Comparison of ENCODE assay signal across 8 cellular contexts in genomic region chr5:91219141-91219802, GRCh38.
DNase-seq lines count a peak whose midpoint lies in the region; ATAC-seq and TF ChIP-seq lines count a peak whose summit lies in the region.

No MANE protein-coding gene starts in this region.

- DNase-seq in GM04504 (ENCODE audit: low read depth): peak; percentile 30
- DNase-seq in RWPE1 (ENCODE audit: low spot score): peak; percentile 73
- DNase-seq in heart right ventricle: peak in 1 of 2 donors; percentile 20
- no peak for DNase-seq in cerebellum (ENCODE audit: low spot score)
- no peak for DNase-seq in NCI-H1048 (lab: John Stamatoyannopoulos, UW)

- H3K36me3 ChIP-seq in heart right ventricle (no peaks in the 10 kb centered on the region), skeletal muscle tissue (ENCODE audit: control insufficient read depth in 3 of 3, insufficient read depth in 3 of 3, low read length in 3 of 3) (no peaks in the 10 kb centered on the region)

- H3K4me1 ChIP-seq in heart right ventricle (peaks cover 0 to 21% (median 0%) of the 10 kb centered on the region in 9 donors), skeletal muscle tissue (ENCODE audit: control insufficient read depth in 3 of 3, insufficient read depth in 3 of 3, low read length in 3 of 3) (no peaks in the 10 kb centered on the region)

- 73 to 82% methylated on average over 4 of the region's 4 CpGs for WGBS in heart right ventricle, 2 donors

- POLR2A ChIA-PET in RWPE1 (lab: Yijun Ruan, JAX; ENCODE audit: low non-redundant PET): interaction anchor here (0.8 kb wide), 1 partner anchor 164 kb away, joined by 4 read pairs; the partner anchor contains the start of gene ARRDC3

- H3K4me3 ChIP-seq in heart right ventricle: no peak overlapping the region
- no peak overlapping the region for H3K4me3 ChIP-seq in skeletal muscle tissue (ENCODE audit: low read length in 3 of 3)

- no peak overlapping the region for H3K9ac ChIP-seq in skeletal muscle tissue (ENCODE audit: low read depth in 1 of 3, low read length in 3 of 3)

- TF ChIP-seq CTCF in RWPE1 (conservative IDR thresholded peaks at IDR 0.05; ENCODE audit: low read depth): no peak
- TF ChIP-seq CTCF in heart right ventricle (IDR thresholded peaks at IDR 0.05): no peak

- intact Hi-C loops in heart right ventricle (cut with DNase I): loop anchor here in 5 of 10 donors (10.0 kb wide), 2 partner anchors 94 to 114 kb away; no protein-coding TSS in a partner anchor

- H3K27me3 ChIP-seq in heart right ventricle: no peaks in the 10 kb centered on the region
- no peaks in the 10 kb centered on the region for H3K27me3 ChIP-seq in skeletal muscle tissue (ENCODE audit: control insufficient read depth in 3 of 3, insufficient read depth in 3 of 3, low read length in 3 of 3)

- peak; percentile 57 to 93 (median 82) for ATAC-seq in heart right ventricle
- ATAC-seq in HG03469 (IDR thresholded peaks at IDR 0.05; ENCODE audit: unreplicated experiment): no peak
- no peak for ATAC-seq in GM18868 (IDR thresholded peaks at IDR 0.05; ENCODE audit: unreplicated experiment)

- CTCF ChIA-PET in RWPE1 (lab: Yijun Ruan, JAX): interaction anchor here (0.6 to 2.9 kb wide), 4 partner anchors 8 to 202 kb away, joined by 3 to 16 read pairs (median 4); no protein-coding TSS in a partner anchor

- no peaks in the 10 kb centered on the region for H3K9me3 ChIP-seq in heart right ventricle
- no peaks in the 10 kb centered on the region for H3K9me3 ChIP-seq in skeletal muscle tissue (ENCODE audit: control insufficient read depth in 3 of 3, low read length in 3 of 3)

- H3K27ac ChIP-seq in RWPE1: no peak overlapping the region
- peak overlapping the region in 6 of 10 donors; percentile 25 to 86 (median 42) for H3K27ac ChIP-seq in heart right ventricle
- H3K27ac ChIP-seq in skeletal muscle tissue (ENCODE audit: low read depth, low read length): peak overlapping the region; percentile 17

Comparison
In these comparisons a context has a peak if more than half of its experiments do, and no peak if none do; other contexts are left out.
1. DNase-seq: peak in GM04504 (single experiment) and RWPE1 (single experiment); none in cerebellum (single experiment) and NCI-H1048 (single experiment).
2. ATAC-seq: peak in heart right ventricle (8 of 8); none in HG03469 (single experiment) and GM18868 (single experiment).